8 cellular contexts compared by ENCODE assay signal in genomic region chr14:36647827-36648753, GRCh38. TPM values are rescaled to one million over a fixed set of nuclear protein-coding genes. Genes with fewer than 3 reads are reported as not detected.
A peak's percentile ranks its signal among the peaks of the same experiment; 100 is the strongest.
DNase-seq lines count a peak whose midpoint lies in the region; ATAC-seq and TF ChIP-seq lines count a peak whose summit lies in the region.

No MANE protein-coding gene starts in this region.

- TF ChIP-seq CTCF in MM.1S (IDR thresholded peaks at IDR 0.05; ENCODE audit: low read length) (no peak), tibial artery (IDR thresholded peaks at IDR 0.05) (peak; percentile 39 to 51)

- in situ Hi-C loops in Caki2 (cut with HindIII; ENCODE audit: low pct_unique_long_range_greater_than_20kb, low sequenced_read_pairs) = no loop called here

- no peak for ATAC-seq in HG02870 (IDR thresholded peaks at IDR 0.05; ENCODE audit: unreplicated experiment)

- DNase-seq in Caki2 (ENCODE audit: low read depth) (peak; percentile 53), MM.1S (no peak), amniotic epithelial cell (ENCODE audit: low read depth) (peak; percentile 34), islet precursor cell (peak; percentile 84), tibial artery (peak in 1 of 2 donors; percentile 67), GOT3 (lab: John Stamatoyannopoulos, UW) (no peak)
- DNase-seq in activated CD4-positive, CD25-positive, alpha-beta regulatory T cell (lab: John Stamatoyannopoulos, UW) = no peak

- H3K79me2 ChIP-seq in MM.1S (ENCODE audit: low read length) = no peaks in the 10 kb centered on the region

- H3F3A ChIP-seq in MM.1S (ENCODE audit: insufficient read depth, low read length) = no peaks in the 10 kb centered on the region

- intact Hi-C loops in tibial artery (cut with DNase I; ENCODE audit: low total_unique reads) = loop anchor here (5.0 kb wide), 1 partner anchor 499 kb away; no protein-coding TSS in a partner anchor

- H3K36me3 ChIP-seq in MM.1S (replicated peaks; ENCODE audit: insufficient read depth, low read length) = no peaks in the 10 kb centered on the region
- no peaks in the 10 kb centered on the region for H3K36me3 ChIP-seq in tibial artery

- no peaks in the 10 kb centered on the region for H3K9me2 ChIP-seq in MM.1S (replicated peaks; ENCODE audit: insufficient read depth, low read length)

- H3K27me3 ChIP-seq in MM.1S (replicated peaks; ENCODE audit: insufficient read depth, low read length) (no peaks in the 10 kb centered on the region), tibial artery (peaks cover 3 to 75% of the 10 kb centered on the region in 2 donors)

- no peak overlapping the region for H3K9ac ChIP-seq in MM.1S (ENCODE audit: low read length)

- 0 out of 2 replicates have a peak overlapping the region, but pooled peaks have one; percentile 38 for H2AFZ ChIP-seq in MM.1S (ENCODE audit: low read length)

- peak overlapping the region; percentile 70 for H3K4me2 ChIP-seq in MM.1S (ENCODE audit: low read depth, low read length)

- H4K20me1 ChIP-seq in MM.1S (ENCODE audit: insufficient read depth, low read length) = no peaks in the 10 kb centered on the region

- H3K9me3 ChIP-seq in MM.1S (replicated peaks; ENCODE audit: insufficient read depth, low read length) (no peaks in the 10 kb centered on the region), tibial artery (no peaks in the 10 kb centered on the region)

- H3K4me3 ChIP-seq in MM.1S (ENCODE audit: low read length) (no peak overlapping the region), tibial artery (peak overlapping the region; percentile 45 to 47)

- H3K4me1 ChIP-seq in MM.1S (ENCODE audit: low read length) = no peaks in the 10 kb centered on the region
- H3K4me1 ChIP-seq in tibial artery = peaks cover 0 to 21% (median 18%) of the 10 kb centered on the region in 4 donors

- H3K27ac ChIP-seq in MM.1S (ENCODE audit: low read length) = no peak overlapping the region
- no peak overlapping the region for H3K27ac ChIP-seq in tibial artery

RNA-seq across cellular contexts. Expression of gene PAX9, which starts 13.6 kb away (rescaled TPM):
- 0.29 and 0.34 TPM in 2 replicates for total RNA-seq in Caki2 (2014; rRNA removed; shearing (Covaris generic); ENCODE audit: low replicate concordance)

Comparison
In these comparisons a context has a peak if more than half of its experiments do, and no peak if none do; other contexts are left out.
1. DNase-seq: peak in Caki2 (single experiment), amniotic epithelial cell (single experiment) and islet precursor cell (single experiment); none in MM.1S (single experiment), activated CD4-positive, CD25-positive, alpha-beta regulatory T cell (0 of 4) and GOT3 (single experiment).